12 cellular contexts compared by ENCODE assay signal in the genomic region with DNA sequence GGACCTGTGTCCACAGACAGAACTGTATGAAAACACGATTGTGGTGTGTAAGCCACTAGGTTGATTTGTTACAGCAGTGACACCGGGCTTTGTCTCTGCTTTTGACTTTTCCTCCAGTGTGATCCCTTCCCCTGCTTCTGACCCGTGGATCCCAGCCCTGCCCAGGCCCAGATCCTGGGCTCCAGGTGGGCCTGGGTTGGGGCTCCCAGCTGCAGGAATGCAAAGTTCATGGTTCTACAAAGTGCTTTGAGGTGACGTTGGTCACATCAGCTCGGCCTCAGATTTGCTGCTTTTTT. TPM values are rescaled to one million over a fixed set of nuclear protein-coding genes. Genes with fewer than 3 reads are reported as not detected.
DNase-seq lines count a peak whose midpoint lies in the region; ATAC-seq, FAIRE-seq and TF ChIP-seq lines count a peak whose summit lies in the region.
"Had no signal": no experiment of that assay in that cellular context is flagged by ENCODE, and none has a peak within 500 bp of the region (broad histone marks: within the 10 kb centered on the region; RNA-seq: fewer than 3 reads in every experiment).

No MANE protein-coding gene starts in this region.

- TF ChIP-seq RAD21 in GM12878 (IDR thresholded peaks at IDR 0.05; ENCODE audit: insufficient read depth, low read depth, low read length): no peak

- H3K4me1 ChIP-seq in BLaER1 treated with 17β-estradiol and CSF1 and Interleukin-3, amounts not matched to agents 10 nM and 100 nM: peaks cover 92 to 100% (median 99%) of the 10 kb centered on the region in 10 experiments
- peaks cover 74% of the 10 kb centered on the region for H3K4me1 ChIP-seq in Loucy (ENCODE audit: insufficient read depth, low read length, poor library complexity, severe bottlenecking)
- H3K4me1 ChIP-seq in GM12878 (ENCODE audit: control insufficient read depth, insufficient read depth, low read length): peaks cover 23% of the 10 kb centered on the region
- H3K4me1 ChIP-seq in thyroid gland: peaks cover 16 to 30% of the 10 kb centered on the region in 2 donors

- TF ChIP-seq POLR2A in GM12878 (IDR thresholded peaks at IDR 0.05; ENCODE audit: low read depth, low read length) (no peak), thyroid gland (IDR thresholded peaks at IDR 0.05) (no peak)

- 0 out of 2 replicates have a peak, but pooled peaks cover 5% of the 10 kb centered on the region for H3F3A ChIP-seq in Loucy (ENCODE audit: low read depth)

- H3K4me3 ChIP-seq in BLaER1 treated with 17β-estradiol and CSF1 and Interleukin-3, amounts not matched to agents 10 nM and 100 nM: peak overlapping the region in 6 of 10 experiments; percentile 50 to 57 (median 56); a peak in 5 of 20 replicates
- H3K4me3 ChIP-seq in Loucy (ENCODE audit: low read length, poor library complexity, severe bottlenecking) (peak overlapping the region; percentile 70), GM12878 (0 out of 2 replicates have a peak overlapping the region, but pooled peaks have one; percentile 62), thyroid gland (replicated peaks in 1 of 3) (no peak overlapping the region), coronary artery (no peak overlapping the region)

- no peak for ATAC-seq in GM12878
- ATAC-seq in naive thymus-derived CD8-positive, alpha-beta T cell: peak; percentile 9 to 36
- ATAC-seq: esophagus mucosa had no signal

- peak overlapping the region; percentile 91 to 99 (median 98) for H3K4me2 ChIP-seq in BLaER1 treated with 17β-estradiol and CSF1 and Interleukin-3, amounts not matched to agents 10 nM and 100 nM
- H3K4me2 ChIP-seq in Loucy (ENCODE audit: low read depth, low read length, poor library complexity, severe bottlenecking): peak overlapping the region; percentile 82
- H3K4me2 ChIP-seq in GM12878 (ENCODE audit: control insufficient read depth, insufficient read depth): no peak overlapping the region; the same call in 1 of the 2 replicates

- POLR2A ChIA-PET in GM12878 (lab: Charles Lee): interaction anchor here (0.8 to 3.4 kb wide), 3 partner anchors 22 to 80 kb away, joined by 4 to 19 read pairs (median 4); no protein-coding TSS in a partner anchor
- POLR2A ChIA-PET in naive thymus-derived CD8-positive, alpha-beta T cell (lab: Charles Lee): interaction anchor here (0.6 to 14.9 kb wide), 11 partner anchors 10 to 857 kb away, joined by 3 to 325 read pairs (median 6); a partner anchor contains a TSS

- H3K36me3 ChIP-seq in BLaER1 treated with 17β-estradiol and CSF1 and Interleukin-3, amounts not matched to agents 10 nM and 100 nM: peaks cover 0 to 3% (median under 1%) of the 10 kb centered on the region in 11 experiments; a peak in 8 of 22 replicates
- H3K36me3 ChIP-seq in Loucy (ENCODE audit: insufficient read depth, low read length) (no peaks in the 10 kb centered on the region), GM12878 (ENCODE audit: control insufficient read depth in 2 of 2, insufficient read depth in 2 of 2, low read length in 1 of 2) (no peaks in the 10 kb centered on the region), thyroid gland (no peaks in the 10 kb centered on the region)

- peaks cover 0 to 4% (median 1%) of the 10 kb centered on the region in 11 experiments; a peak in 16 of 22 replicates for H3K9me3 ChIP-seq in BLaER1 treated with 17β-estradiol and CSF1 and Interleukin-3, amounts not matched to agents 10 nM and 100 nM (replicated peaks in 1 of 11)
- H3K9me3 ChIP-seq in Loucy (ENCODE audit: insufficient read depth, low read depth, low read length) (no peaks in the 10 kb centered on the region), GM12878 (replicated peaks; ENCODE audit: control insufficient read depth, insufficient read depth, low read length) (no peaks in the 10 kb centered on the region; the same call in 2 of the 3 replicates), thyroid gland (no peaks in the 10 kb centered on the region)

- H3K4me1 Mint-ChIP-seq in naive thymus-derived CD8-positive, alpha-beta T cell: peaks cover 72 to 97% (median 93%) of the 10 kb centered on the region in 4 donors

- CTCF ChIA-PET in GM12878 (lab: Yijun Ruan, JAX): interaction anchor here (1.1 to 3.8 kb wide), 4 partner anchors 25 to 79 kb away, joined by 3 to 40 read pairs (median 14); a partner anchor contains a TSS

- no peaks in the 10 kb centered on the region for H3K27me3 Mint-ChIP-seq in naive thymus-derived CD8-positive, alpha-beta T cell

- TF ChIP-seq CTCF in Loucy (conservative IDR thresholded peaks at IDR 0.05; ENCODE audit: low read length) (no peak), GM12878 (IDR thresholded peaks at IDR 0.05 in 2 of 3, conservative IDR thresholded peaks at IDR 0.05 in 1 of 3; ENCODE audit: control insufficient read depth in 2 of 3, extremely low read depth in 1 of 3, insufficient read depth in 1 of 3, low read depth in 3 of 3, low read length in 3 of 3) (no peak), thyroid gland (IDR thresholded peaks at IDR 0.05) (no peak), coronary artery (IDR thresholded peaks at IDR 0.05) (no peak)

- FAIRE-seq in GM12878 (lab: Jason Lieb, UNC): no peak
- FAIRE-seq: keratinocyte had no signal

- no peaks in the 10 kb centered on the region for H3K9me2 ChIP-seq in Loucy (replicated peaks; ENCODE audit: low read depth, low read length)

- no peaks in the 10 kb centered on the region for H3K36me3 Mint-ChIP-seq in naive thymus-derived CD8-positive, alpha-beta T cell

- no peak for TF ChIP-seq EP300 in GM12878 (IDR thresholded peaks at IDR 0.05; ENCODE audit: borderline replicate concordance in 1 of 2, control insufficient read depth in 1 of 2, low read depth in 2 of 2, low read length in 2 of 2)

- in situ Hi-C loops in GM12878 (cut with MboI): no loop called here

- no peaks in the 10 kb centered on the region for H3K27me3 ChIP-seq in BLaER1 treated with 17β-estradiol and CSF1 and Interleukin-3, amounts not matched to agents 10 nM and 100 nM
- H3K27me3 ChIP-seq in Loucy (ENCODE audit: insufficient read depth, low read length, poor library complexity, severe bottlenecking) (no peaks in the 10 kb centered on the region), GM12878 (replicated peaks in 1 of 2; ENCODE audit: control insufficient read depth in 2 of 2, insufficient read depth in 2 of 2, low read length in 1 of 2) (no peaks in the 10 kb centered on the region), thyroid gland (no peaks in the 10 kb centered on the region)

- 45% methylated on average over 5 of the region's 5 CpGs for WGBS in GM12878 (ENCODE audit: insufficient coverage, insufficient replicate concordance, low lambda C conversion rate, missing lambda C conversion rate)
- WGBS in thyroid gland, 2 donors: 76 to 80% methylated on average over 5 of the region's 5 CpGs

- H4K20me1 ChIP-seq in BLaER1 treated with 17β-estradiol and CSF1 and Interleukin-3, amounts not matched to agents 10 nM and 100 nM: peaks cover 28 to 73% (median 64%) of the 10 kb centered on the region in 11 experiments; a peak in 21 of 22 replicates
- H4K20me1 ChIP-seq in Loucy (ENCODE audit: insufficient read depth, low read length, poor library complexity, severe bottlenecking): no peaks in the 10 kb centered on the region
- no peaks in the 10 kb centered on the region for H4K20me1 ChIP-seq in GM12878 (ENCODE audit: control insufficient read depth, insufficient read depth)

- RAD21 ChIA-PET in GM12878 (lab: Charles Lee; ENCODE audit: unreplicated experiment): interaction anchor here (2.4 to 5.9 kb wide), 3 partner anchors 26 to 79 kb away, joined by 6 to 76 read pairs (median 40); a partner anchor contains a TSS

- intact Hi-C loops in GM12878 (cut with micrococcal nuclease; ENCODE audit: unreplicated experiment): no loop called here
- intact Hi-C loops in thyroid gland (cut with DNase I): no loop called here

- no peak for DNase-seq in GM12878 (ENCODE audit: low read depth, low spot score)
- DNase-seq in naive thymus-derived CD8-positive, alpha-beta T cell: no peak
- DNase-seq in thyroid gland: no peak
- no peak for DNase-seq in HT-29 (ENCODE audit: low spot score)
- no peak for DNase-seq in coronary artery (ENCODE audit: low spot score)
- DNase-seq in LoVo (ENCODE audit: low spot score): no peak
- DNase-seq: NCI-H1105 treated with DMSO at 0.1 percent for 48 hours had no signal

- no peaks in the 10 kb centered on the region for H3K9me3 Mint-ChIP-seq in naive thymus-derived CD8-positive, alpha-beta T cell

- H3K27ac ChIP-seq in BLaER1 treated with 17β-estradiol and CSF1 and Interleukin-3, amounts not matched to agents 10 nM and 100 nM: peak overlapping the region in 10 of 11 experiments; percentile 12 to 93 (median 89); a peak in 20 of 22 replicates
- H3K27ac ChIP-seq in GM12878 (ENCODE audit: control insufficient read depth, insufficient read depth): no peak overlapping the region
- H3K27ac ChIP-seq in thyroid gland: no peak overlapping the region
- no peak overlapping the region for H3K27ac ChIP-seq in coronary artery
- H3K27ac ChIP-seq: VCaP had no signal

- SMC1A ChIA-PET in GM12878 (lab: Charles Lee; ENCODE audit: uncharacterized antibody, unreplicated experiment): interaction anchor here (1.2 to 7.3 kb wide), 2 partner anchors 26 to 79 kb away, joined by 3 to 69 read pairs; a partner anchor contains a TSS

- H3K79me2 ChIP-seq in Loucy (ENCODE audit: insufficient read depth, low read length): peaks cover 95% of the 10 kb centered on the region
- peaks cover 2% of the 10 kb centered on the region; the same call in 1 of the 2 replicates for H3K79me2 ChIP-seq in GM12878 (ENCODE audit: control insufficient read depth, insufficient read depth, low read length)

- peak overlapping the region; percentile 46 to 84 (median 74); a peak in 20 of 22 replicates for H3K9ac ChIP-seq in BLaER1 treated with 17β-estradiol and CSF1 and Interleukin-3, amounts not matched to agents 10 nM and 100 nM
- H3K9ac ChIP-seq in Loucy (ENCODE audit: low read depth, low read length, poor library complexity, severe bottlenecking) (peak overlapping the region; percentile 71), GM12878 (ENCODE audit: control insufficient read depth, insufficient read depth, low read length) (no peak overlapping the region)

- no peak overlapping the region for H2AFZ ChIP-seq in Loucy (ENCODE audit: low read length)
- peak overlapping the region; percentile 45 for H2AFZ ChIP-seq in GM12878 (ENCODE audit: control insufficient read depth, low read depth, low read length)

- H3K4me3 Mint-ChIP-seq in naive thymus-derived CD8-positive, alpha-beta T cell: peak overlapping the region; percentile 87 to 100 (median 92)

- no TSS peak for BruUV-seq in GM12878 (replicated peaks; lab: Mats Ljungman, UMichigan)

- H3K27ac Mint-ChIP-seq in naive thymus-derived CD8-positive, alpha-beta T cell: peak overlapping the region; percentile 94 to 99 (median 98)

RNA-seq across cellular contexts. Expression of a gene that starts 26.8 kb away (rescaled TPM):
- 12.7 and 16.1 TPM in 2 replicates for total RNA-seq in GM12878 (2013; cell fraction: nucleolus; rRNA removed)
- 7.4 and 8.1 TPM in 2 replicates for total RNA-seq in GM12878 (2014; rRNA removed)
- total RNA-seq in GM12878 (2014; rRNA removed; fragmentation: Illumina TruSeq; extraction: Trizol): 2.1 and 3.0 TPM in 2 replicates
- total RNA-seq in GM12878 (2021): 10.0 and 10.8 TPM in 2 replicates
- polyA plus RNA-seq in GM12878 (2011; ENCODE audit: low read depth): 3.1 TPM
- 6.8 and 12.8 TPM in 2 replicates for polyA plus RNA-seq in GM12878 (2011; rRNA removed)
- polyA plus RNA-seq in GM12878 (2011; cell fraction: cytosol; rRNA removed): 19.1 and 22.8 TPM in 2 replicates
- 26.8 and 28.8 TPM in 2 replicates for polyA plus RNA-seq in GM12878 (2011; cell fraction: nucleus; rRNA removed)
- 8.6 and 12.5 TPM in 2 replicates for polyA plus RNA-seq in GM12878 (2012)
- polyA plus RNA-seq in GM12878 (2014; fragmentation: Illumina TruSeq; extraction: Trizol): 0.62 and 3.1 TPM in 2 replicates
- polyA plus RNA-seq in GM12878 (2014; fragmentation: Nextera tagmentation; extraction: Ambion mirVana): 1 to 10 TPM in 1 of 2 experiments, under 1 TPM in 1; 0.40 to 1.3 TPM
- polyA plus RNA-seq in GM12878 (2014; rRNA removed): 8.7 and 9.4 TPM in 2 replicates
- 1 to 10 TPM; 7.8 to 8.6 TPM for polyA plus RNA-seq in GM12878 (2016; fragmentation: Nextera tagmentation; extraction: Ambion mirVana)
- 8.8 and 9.0 TPM in 2 replicates for polyA minus RNA-seq in GM12878 (2011; rRNA and poly(A)+ RNA removed)
- polyA minus RNA-seq in GM12878 (2011; cell fraction: cytosol; rRNA and poly(A)+ RNA removed): 6.9 and 8.6 TPM in 2 replicates
- 6.5 and 10.8 TPM in 2 replicates for polyA minus RNA-seq in GM12878 (2011; cell fraction: nucleus; rRNA and poly(A)+ RNA removed)
- 10 to 100 TPM; 84.9 to 86.2 TPM for total RNA-seq in naive thymus-derived CD8-positive, alpha-beta T cell
- 100 to 1,000 TPM in 1 of 3 donors, 10 to 100 TPM in 2; 71.5 to 122 (median 98.2) TPM for polyA plus RNA-seq in naive thymus-derived CD8-positive, alpha-beta T cell
- 10 to 100 TPM; 39.9 to 84.2 (median 64.8) TPM for total RNA-seq in thyroid gland
- total RNA-seq in HT-29 (2014; rRNA removed; shearing (Covaris generic)): 151 and 164 TPM in 2 replicates

Comparison
In these comparisons a context has a peak if more than half of its experiments do, and no peak if none do; other contexts are left out.
1. H3K27ac ChIP-seq: peak in BLaER1 treated with 17β-estradiol and CSF1 and Interleukin-3, amounts not matched to agents 10 nM and 100 nM (10 of 11); none in GM12878 (single experiment), thyroid gland (0 of 3) and coronary artery (0 of 2).
2. H3K4me3 ChIP-seq: peak in BLaER1 treated with 17β-estradiol and CSF1 and Interleukin-3, amounts not matched to agents 10 nM and 100 nM (6 of 10), Loucy (single experiment) and GM12878 (single experiment); none in thyroid gland (0 of 3) and coronary artery (single experiment).